Comparison of ENCODE assay signal across 1 cellular context in genomic region chr22:19970479-19971275, GRCh38.
TF ChIP-seq lines count a peak whose summit lies in the region.

No MANE protein-coding gene starts in this region.

TF ChIP-seq in HepG2, 621 proteins besides CTCF, POLR2A, EP300 and RAD21 (continued from another document and continues in another):
- TF ChIP-seq IRF1 (CRISPR knock-in tag; IDR thresholded peaks at IDR 0.05; ENCODE audit: low read depth) (no peak), KMT2B (CRISPR knock-in tag; IDR thresholded peaks at IDR 0.05) (peak; percentile 36; the same call in 1 of the 2 replicates), ARHGAP35 (CRISPR knock-in tag; IDR thresholded peaks at IDR 0.05; ENCODE audit: borderline replicate concordance) (0 out of 2 replicates have a peak, but pooled peaks have one; percentile 58), ZNF383 (CRISPR knock-in tag; IDR thresholded peaks at IDR 0.05; ENCODE audit: borderline replicate concordance) (no peak), ETV5 (CRISPR knock-in tag; IDR thresholded peaks at IDR 0.05; ENCODE audit: borderline replicate concordance) (peak; percentile 82; the same call in 1 of the 2 replicates), MAF1 (CRISPR knock-in tag; IDR thresholded peaks at IDR 0.05; ENCODE audit: borderline replicate concordance) (0 out of 2 replicates have a peak, but pooled peaks have one; percentile 7), FOSL2 (CRISPR knock-in tag; IDR thresholded peaks at IDR 0.05) (peak; percentile 47), TFE3 (CRISPR knock-in tag; IDR thresholded peaks at IDR 0.05) (peak; percentile 52; the same call in 1 of the 2 replicates), HNF4A (CRISPR knock-in tag; IDR thresholded peaks at IDR 0.05) (peak; percentile 99), YY1 (IDR thresholded peaks at IDR 0.05; ENCODE audit: insufficient read depth, insufficient replicate concordance, low read depth, low read length) (no peak), RNF2 (conservative IDR thresholded peaks at IDR 0.05; ENCODE audit: low read depth) (no peak), ZNF503 (CRISPR knock-in tag; IDR thresholded peaks at IDR 0.05) (peak; percentile 56; the same call in 1 of the 2 replicates), ZNF367 (CRISPR knock-in tag; IDR thresholded peaks at IDR 0.05; ENCODE audit: borderline replicate concordance) (no peak), RBM22 (optimal IDR thresholded peaks at IDR 0.05; ENCODE audit: low read length) (peak; percentile 87), KDM5B (CRISPR knock-in tag; IDR thresholded peaks at IDR 0.05; ENCODE audit: borderline replicate concordance) (peak; percentile 72), ZFP36L2 (CRISPR knock-in tag; IDR thresholded peaks at IDR 0.05) (0 out of 2 replicates have a peak, but pooled peaks have one; percentile 28), ZFP36 (IDR thresholded peaks at IDR 0.05; ENCODE audit: borderline replicate concordance, low read depth, low read length, partially characterized antibody) (no peak), HHEX (CRISPR knock-in tag; IDR thresholded peaks at IDR 0.05) (no peak)
- TF ChIP-seq, protein P1, sequence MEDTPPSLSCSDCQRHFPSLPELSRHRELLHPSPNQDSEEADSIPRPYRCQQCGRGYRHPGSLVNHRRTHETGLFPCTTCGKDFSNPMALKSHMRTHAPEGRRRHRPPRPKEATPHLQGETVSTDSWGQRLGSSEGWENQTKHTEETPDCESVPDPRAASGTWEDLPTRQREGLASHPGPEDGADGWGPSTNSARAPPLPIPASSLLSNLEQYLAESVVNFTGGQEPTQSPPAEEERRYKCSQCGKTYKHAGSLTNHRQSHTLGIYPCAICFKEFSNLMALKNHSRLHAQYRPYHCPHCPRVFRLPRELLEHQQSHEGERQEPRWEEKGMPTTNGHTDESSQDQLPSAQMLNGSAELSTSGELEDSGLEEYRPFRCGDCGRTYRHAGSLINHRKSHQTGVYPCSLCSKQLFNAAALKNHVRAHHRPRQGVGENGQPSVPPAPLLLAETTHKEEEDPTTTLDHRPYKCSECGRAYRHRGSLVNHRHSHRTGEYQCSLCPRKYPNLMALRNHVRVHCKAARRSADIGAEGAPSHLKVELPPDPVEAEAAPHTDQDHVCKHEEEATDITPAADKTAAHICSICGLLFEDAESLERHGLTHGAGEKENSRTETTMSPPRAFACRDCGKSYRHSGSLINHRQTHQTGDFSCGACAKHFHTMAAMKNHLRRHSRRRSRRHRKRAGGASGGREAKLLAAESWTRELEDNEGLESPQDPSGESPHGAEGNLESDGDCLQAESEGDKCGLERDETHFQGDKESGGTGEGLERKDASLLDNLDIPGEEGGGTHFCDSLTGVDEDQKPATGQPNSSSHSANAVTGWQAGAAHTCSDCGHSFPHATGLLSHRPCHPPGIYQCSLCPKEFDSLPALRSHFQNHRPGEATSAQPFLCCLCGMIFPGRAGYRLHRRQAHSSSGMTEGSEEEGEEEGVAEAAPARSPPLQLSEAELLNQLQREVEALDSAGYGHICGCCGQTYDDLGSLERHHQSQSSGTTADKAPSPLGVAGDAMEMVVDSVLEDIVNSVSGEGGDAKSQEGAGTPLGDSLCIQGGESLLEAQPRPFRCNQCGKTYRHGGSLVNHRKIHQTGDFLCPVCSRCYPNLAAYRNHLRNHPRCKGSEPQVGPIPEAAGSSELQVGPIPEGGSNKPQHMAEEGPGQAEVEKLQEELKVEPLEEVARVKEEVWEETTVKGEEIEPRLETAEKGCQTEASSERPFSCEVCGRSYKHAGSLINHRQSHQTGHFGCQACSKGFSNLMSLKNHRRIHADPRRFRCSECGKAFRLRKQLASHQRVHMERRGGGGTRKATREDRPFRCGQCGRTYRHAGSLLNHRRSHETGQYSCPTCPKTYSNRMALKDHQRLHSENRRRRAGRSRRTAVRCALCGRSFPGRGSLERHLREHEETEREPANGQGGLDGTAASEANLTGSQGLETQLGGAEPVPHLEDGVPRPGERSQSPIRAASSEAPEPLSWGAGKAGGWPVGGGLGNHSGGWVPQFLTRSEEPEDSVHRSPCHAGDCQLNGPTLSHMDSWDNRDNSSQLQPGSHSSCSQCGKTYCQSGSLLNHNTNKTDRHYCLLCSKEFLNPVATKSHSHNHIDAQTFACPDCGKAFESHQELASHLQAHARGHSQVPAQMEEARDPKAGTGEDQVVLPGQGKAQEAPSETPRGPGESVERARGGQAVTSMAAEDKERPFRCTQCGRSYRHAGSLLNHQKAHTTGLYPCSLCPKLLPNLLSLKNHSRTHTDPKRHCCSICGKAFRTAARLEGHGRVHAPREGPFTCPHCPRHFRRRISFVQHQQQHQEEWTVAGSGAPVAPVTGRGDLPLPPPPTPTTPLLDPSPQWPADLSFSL (CRISPR knock-in tag; IDR thresholded peaks at IDR 0.05): no peak
- TF ChIP-seq, protein P2, sequence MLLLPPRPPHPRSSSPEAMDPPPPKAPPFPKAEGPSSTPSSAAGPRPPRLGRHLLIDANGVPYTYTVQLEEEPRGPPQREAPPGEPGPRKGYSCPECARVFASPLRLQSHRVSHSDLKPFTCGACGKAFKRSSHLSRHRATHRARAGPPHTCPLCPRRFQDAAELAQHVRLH (CRISPR knock-in tag; IDR thresholded peaks at IDR 0.05; ENCODE audit: borderline replicate concordance, low read depth): peak; percentile 80; the same call in 1 of the 2 replicates
- TF ChIP-seq, protein P3, sequence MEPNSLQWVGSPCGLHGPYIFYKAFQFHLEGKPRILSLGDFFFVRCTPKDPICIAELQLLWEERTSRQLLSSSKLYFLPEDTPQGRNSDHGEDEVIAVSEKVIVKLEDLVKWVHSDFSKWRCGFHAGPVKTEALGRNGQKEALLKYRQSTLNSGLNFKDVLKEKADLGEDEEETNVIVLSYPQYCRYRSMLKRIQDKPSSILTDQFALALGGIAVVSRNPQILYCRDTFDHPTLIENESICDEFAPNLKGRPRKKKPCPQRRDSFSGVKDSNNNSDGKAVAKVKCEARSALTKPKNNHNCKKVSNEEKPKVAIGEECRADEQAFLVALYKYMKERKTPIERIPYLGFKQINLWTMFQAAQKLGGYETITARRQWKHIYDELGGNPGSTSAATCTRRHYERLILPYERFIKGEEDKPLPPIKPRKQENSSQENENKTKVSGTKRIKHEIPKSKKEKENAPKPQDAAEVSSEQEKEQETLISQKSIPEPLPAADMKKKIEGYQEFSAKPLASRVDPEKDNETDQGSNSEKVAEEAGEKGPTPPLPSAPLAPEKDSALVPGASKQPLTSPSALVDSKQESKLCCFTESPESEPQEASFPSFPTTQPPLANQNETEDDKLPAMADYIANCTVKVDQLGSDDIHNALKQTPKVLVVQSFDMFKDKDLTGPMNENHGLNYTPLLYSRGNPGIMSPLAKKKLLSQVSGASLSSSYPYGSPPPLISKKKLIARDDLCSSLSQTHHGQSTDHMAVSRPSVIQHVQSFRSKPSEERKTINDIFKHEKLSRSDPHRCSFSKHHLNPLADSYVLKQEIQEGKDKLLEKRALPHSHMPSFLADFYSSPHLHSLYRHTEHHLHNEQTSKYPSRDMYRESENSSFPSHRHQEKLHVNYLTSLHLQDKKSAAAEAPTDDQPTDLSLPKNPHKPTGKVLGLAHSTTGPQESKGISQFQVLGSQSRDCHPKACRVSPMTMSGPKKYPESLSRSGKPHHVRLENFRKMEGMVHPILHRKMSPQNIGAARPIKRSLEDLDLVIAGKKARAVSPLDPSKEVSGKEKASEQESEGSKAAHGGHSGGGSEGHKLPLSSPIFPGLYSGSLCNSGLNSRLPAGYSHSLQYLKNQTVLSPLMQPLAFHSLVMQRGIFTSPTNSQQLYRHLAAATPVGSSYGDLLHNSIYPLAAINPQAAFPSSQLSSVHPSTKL (CRISPR knock-in tag; IDR thresholded peaks at IDR 0.05): peak; percentile 76
- TF ChIP-seq, protein P4, sequence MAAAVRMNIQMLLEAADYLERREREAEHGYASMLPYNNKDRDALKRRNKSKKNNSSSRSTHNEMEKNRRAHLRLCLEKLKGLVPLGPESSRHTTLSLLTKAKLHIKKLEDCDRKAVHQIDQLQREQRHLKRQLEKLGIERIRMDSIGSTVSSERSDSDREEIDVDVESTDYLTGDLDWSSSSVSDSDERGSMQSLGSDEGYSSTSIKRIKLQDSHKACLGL (CRISPR knock-in tag; IDR thresholded peaks at IDR 0.05): peak; percentile 70; the same call in 1 of the 2 replicates
- TF ChIP-seq, protein P5, sequence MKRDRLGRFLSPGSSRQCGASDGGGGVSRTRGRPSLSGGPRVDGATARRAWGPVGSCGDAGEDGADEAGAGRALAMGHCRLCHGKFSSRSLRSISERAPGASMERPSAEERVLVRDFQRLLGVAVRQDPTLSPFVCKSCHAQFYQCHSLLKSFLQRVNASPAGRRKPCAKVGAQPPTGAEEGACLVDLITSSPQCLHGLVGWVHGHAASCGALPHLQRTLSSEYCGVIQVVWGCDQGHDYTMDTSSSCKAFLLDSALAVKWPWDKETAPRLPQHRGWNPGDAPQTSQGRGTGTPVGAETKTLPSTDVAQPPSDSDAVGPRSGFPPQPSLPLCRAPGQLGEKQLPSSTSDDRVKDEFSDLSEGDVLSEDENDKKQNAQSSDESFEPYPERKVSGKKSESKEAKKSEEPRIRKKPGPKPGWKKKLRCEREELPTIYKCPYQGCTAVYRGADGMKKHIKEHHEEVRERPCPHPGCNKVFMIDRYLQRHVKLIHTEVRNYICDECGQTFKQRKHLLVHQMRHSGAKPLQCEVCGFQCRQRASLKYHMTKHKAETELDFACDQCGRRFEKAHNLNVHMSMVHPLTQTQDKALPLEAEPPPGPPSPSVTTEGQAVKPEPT (CRISPR knock-in tag; IDR thresholded peaks at IDR 0.05; ENCODE audit: low read depth): no peak; the same call in none of the 2 replicates
- TF ChIP-seq, protein P6, sequence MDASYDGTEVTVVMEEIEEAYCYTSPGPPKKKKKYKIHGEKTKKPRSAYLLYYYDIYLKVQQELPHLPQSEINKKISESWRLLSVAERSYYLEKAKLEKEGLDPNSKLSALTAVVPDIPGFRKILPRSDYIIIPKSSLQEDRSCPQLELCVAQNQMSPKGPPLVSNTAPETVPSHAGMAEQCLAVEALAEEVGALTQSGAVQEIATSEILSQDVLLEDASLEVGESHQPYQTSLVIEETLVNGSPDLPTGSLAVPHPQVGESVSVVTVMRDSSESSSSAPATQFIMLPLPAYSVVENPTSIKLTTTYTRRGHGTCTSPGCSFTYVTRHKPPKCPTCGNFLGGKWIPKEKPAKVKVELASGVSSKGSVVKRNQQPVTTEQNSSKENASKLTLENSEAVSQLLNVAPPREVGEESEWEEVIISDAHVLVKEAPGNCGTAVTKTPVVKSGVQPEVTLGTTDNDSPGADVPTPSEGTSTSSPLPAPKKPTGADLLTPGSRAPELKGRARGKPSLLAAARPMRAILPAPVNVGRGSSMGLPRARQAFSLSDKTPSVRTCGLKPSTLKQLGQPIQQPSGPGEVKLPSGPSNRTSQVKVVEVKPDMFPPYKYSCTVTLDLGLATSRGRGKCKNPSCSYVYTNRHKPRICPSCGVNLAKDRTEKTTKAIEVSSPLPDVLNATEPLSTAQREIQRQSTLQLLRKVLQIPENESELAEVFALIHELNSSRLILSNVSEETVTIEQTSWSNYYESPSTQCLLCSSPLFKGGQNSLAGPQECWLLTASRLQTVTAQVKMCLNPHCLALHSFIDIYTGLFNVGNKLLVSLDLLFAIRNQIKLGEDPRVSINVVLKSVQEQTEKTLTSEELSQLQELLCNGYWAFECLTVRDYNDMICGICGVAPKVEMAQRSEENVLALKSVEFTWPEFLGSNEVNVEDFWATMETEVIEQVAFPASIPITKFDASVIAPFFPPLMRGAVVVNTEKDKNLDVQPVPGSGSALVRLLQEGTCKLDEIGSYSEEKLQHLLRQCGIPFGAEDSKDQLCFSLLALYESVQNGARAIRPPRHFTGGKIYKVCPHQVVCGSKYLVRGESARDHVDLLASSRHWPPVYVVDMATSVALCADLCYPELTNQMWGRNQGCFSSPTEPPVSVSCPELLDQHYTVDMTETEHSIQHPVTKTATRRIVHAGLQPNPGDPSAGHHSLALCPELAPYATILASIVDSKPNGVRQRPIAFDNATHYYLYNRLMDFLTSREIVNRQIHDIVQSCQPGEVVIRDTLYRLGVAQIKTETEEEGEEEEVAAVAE (CRISPR knock-in tag; IDR thresholded peaks at IDR 0.05; ENCODE audit: borderline replicate concordance): peak; percentile 62; the same call in 1 of the 2 replicates
- TF ChIP-seq, protein P7, sequence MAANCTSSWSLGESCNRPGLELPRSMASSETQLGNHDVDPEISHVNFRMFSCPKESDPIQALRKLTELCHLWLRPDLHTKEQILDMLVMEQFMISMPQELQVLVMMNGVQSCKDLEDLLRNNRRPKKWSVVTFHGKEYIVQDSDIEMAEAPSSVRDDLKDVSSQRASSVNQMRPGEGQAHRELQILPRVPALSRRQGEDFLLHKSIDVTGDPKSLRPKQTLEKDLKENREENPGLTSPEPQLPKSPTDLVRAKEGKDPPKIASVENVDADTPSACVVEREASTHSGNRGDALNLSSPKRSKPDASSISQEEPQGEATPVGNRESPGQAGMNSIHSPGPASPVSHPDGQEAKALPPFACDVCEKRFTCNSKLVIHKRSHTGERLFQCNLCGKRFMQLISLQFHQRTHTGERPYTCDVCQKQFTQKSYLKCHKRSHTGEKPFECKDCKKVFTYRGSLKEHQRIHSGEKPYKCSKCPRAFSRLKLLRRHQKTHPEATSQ (CRISPR knock-in tag; IDR thresholded peaks at IDR 0.05; ENCODE audit: borderline replicate concordance): no peak
- TF ChIP-seq, protein P8, sequence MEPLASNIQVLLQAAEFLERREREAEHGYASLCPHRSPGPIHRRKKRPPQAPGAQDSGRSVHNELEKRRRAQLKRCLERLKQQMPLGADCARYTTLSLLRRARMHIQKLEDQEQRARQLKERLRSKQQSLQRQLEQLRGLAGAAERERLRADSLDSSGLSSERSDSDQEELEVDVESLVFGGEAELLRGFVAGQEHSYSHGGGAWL (CRISPR knock-in tag; IDR thresholded peaks at IDR 0.05): 0 out of 2 replicates have a peak, but pooled peaks have one; percentile 42
